In genomic region chr1:21338568-21339401, GRCh38 we compare ENCODE assay signal across 1 cellular context.
TF ChIP-seq lines count a peak whose summit lies in the region.

No MANE protein-coding gene starts in this region.

TF ChIP-seq in HepG2, 621 proteins besides CTCF, POLR2A, EP300 and RAD21 (continued from another document):
- TF ChIP-seq HNRNPL (IDR thresholded peaks at IDR 0.05; ENCODE audit: low read depth, low read length) (0 out of 2 replicates have a peak, but pooled peaks have one; percentile 51), ZZZ3 (CRISPR knock-in tag; IDR thresholded peaks at IDR 0.05; ENCODE audit: borderline replicate concordance) (no peak), ZNF83 (CRISPR knock-in tag; IDR thresholded peaks at IDR 0.05; ENCODE audit: borderline replicate concordance) (no peak), ZNF430 (CRISPR knock-in tag; IDR thresholded peaks at IDR 0.05) (0 out of 2 replicates have a peak, but pooled peaks have one; percentile 76), ZNF331 (CRISPR knock-in tag; IDR thresholded peaks at IDR 0.05) (peak; percentile 76), GRHL1 (CRISPR knock-in tag; conservative IDR thresholded peaks at IDR 0.05) (no peak), SRSF1 (optimal IDR thresholded peaks at IDR 0.05; ENCODE audit: low read depth, low read length) (peak; percentile 57), ZNF282 (IDR thresholded peaks at IDR 0.05; ENCODE audit: partially characterized antibody) (no peak), SPEN (CRISPR knock-in tag; IDR thresholded peaks at IDR 0.05; ENCODE audit: low read depth) (peak; percentile 56; the same call in 1 of the 2 replicates), ZSCAN29 (CRISPR knock-in tag; conservative IDR thresholded peaks at IDR 0.05) (0 out of 2 replicates have a peak, but pooled peaks have one; percentile 51), KDM4B (CRISPR knock-in tag; IDR thresholded peaks at IDR 0.05) (peak; percentile 70; the same call in 1 of the 2 replicates), MYPOP (CRISPR knock-in tag; IDR thresholded peaks at IDR 0.05) (peak; percentile 67), DR1 (CRISPR knock-in tag; IDR thresholded peaks at IDR 0.05) (no peak), IKZF1 (IDR thresholded peaks at IDR 0.05) (no peak), IRF9 (CRISPR knock-in tag; IDR thresholded peaks at IDR 0.05; ENCODE audit: borderline replicate concordance) (peak; percentile 38; the same call in 1 of the 2 replicates), SMAD3 (CRISPR knock-in tag; IDR thresholded peaks at IDR 0.05) (peak; percentile 68; the same call in 1 of the 2 replicates), ZNF18 (CRISPR knock-in tag; IDR thresholded peaks at IDR 0.05; ENCODE audit: insufficient replicate concordance) (no peak)
- TF ChIP-seq, protein P1, sequence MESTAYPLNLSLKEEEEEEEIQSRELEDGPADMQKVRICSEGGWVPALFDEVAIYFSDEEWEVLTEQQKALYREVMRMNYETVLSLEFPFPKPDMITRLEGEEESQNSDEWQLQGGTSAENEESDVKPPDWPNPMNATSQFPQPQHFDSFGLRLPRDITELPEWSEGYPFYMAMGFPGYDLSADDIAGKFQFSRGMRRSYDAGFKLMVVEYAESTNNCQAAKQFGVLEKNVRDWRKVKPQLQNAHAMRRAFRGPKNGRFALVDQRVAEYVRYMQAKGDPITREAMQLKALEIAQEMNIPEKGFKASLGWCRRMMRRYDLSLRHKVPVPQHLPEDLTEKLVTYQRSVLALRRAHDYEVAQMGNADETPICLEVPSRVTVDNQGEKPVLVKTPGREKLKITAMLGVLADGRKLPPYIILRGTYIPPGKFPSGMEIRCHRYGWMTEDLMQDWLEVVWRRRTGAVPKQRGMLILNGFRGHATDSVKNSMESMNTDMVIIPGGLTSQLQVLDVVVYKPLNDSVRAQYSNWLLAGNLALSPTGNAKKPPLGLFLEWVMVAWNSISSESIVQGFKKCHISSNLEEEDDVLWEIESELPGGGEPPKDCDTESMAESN (CRISPR knock-in tag; conservative IDR thresholded peaks at IDR 0.05), result 0 out of 2 replicates have a peak, but pooled peaks have one; percentile 52
- TF ChIP-seq, protein P2, sequence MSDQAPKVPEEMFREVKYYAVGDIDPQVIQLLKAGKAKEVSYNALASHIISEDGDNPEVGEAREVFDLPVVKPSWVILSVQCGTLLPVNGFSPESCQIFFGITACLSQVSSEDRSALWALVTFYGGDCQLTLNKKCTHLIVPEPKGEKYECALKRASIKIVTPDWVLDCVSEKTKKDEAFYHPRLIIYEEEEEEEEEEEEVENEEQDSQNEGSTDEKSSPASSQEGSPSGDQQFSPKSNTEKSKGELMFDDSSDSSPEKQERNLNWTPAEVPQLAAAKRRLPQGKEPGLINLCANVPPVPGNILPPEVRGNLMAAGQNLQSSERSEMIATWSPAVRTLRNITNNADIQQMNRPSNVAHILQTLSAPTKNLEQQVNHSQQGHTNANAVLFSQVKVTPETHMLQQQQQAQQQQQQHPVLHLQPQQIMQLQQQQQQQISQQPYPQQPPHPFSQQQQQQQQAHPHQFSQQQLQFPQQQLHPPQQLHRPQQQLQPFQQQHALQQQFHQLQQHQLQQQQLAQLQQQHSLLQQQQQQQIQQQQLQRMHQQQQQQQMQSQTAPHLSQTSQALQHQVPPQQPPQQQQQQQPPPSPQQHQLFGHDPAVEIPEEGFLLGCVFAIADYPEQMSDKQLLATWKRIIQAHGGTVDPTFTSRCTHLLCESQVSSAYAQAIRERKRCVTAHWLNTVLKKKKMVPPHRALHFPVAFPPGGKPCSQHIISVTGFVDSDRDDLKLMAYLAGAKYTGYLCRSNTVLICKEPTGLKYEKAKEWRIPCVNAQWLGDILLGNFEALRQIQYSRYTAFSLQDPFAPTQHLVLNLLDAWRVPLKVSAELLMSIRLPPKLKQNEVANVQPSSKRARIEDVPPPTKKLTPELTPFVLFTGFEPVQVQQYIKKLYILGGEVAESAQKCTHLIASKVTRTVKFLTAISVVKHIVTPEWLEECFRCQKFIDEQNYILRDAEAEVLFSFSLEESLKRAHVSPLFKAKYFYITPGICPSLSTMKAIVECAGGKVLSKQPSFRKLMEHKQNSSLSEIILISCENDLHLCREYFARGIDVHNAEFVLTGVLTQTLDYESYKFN (CRISPR knock-in tag; conservative IDR thresholded peaks at IDR 0.05), result peak; percentile 95
- TF ChIP-seq, protein P3, sequence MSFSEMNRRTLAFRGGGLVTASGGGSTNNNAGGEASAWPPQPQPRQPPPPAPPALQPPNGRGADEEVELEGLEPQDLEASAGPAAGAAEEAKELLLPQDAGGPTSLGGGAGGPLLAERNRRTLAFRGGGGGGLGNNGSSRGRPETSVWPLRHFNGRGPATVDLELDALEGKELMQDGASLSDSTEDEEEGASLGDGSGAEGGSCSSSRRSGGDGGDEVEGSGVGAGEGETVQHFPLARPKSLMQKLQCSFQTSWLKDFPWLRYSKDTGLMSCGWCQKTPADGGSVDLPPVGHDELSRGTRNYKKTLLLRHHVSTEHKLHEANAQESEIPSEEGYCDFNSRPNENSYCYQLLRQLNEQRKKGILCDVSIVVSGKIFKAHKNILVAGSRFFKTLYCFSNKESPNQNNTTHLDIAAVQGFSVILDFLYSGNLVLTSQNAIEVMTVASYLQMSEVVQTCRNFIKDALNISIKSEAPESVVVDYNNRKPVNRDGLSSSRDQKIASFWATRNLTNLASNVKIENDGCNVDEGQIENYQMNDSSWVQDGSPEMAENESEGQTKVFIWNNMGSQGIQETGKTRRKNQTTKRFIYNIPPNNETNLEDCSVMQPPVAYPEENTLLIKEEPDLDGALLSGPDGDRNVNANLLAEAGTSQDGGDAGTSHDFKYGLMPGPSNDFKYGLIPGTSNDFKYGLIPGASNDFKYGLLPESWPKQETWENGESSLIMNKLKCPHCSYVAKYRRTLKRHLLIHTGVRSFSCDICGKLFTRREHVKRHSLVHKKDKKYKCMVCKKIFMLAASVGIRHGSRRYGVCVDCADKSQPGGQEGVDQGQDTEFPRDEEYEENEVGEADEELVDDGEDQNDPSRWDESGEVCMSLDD (CRISPR knock-in tag; IDR thresholded peaks at IDR 0.05; ENCODE audit: borderline replicate concordance), result 0 out of 2 replicates have a peak, but pooled peaks have one; percentile 27
- TF ChIP-seq, protein P4, sequence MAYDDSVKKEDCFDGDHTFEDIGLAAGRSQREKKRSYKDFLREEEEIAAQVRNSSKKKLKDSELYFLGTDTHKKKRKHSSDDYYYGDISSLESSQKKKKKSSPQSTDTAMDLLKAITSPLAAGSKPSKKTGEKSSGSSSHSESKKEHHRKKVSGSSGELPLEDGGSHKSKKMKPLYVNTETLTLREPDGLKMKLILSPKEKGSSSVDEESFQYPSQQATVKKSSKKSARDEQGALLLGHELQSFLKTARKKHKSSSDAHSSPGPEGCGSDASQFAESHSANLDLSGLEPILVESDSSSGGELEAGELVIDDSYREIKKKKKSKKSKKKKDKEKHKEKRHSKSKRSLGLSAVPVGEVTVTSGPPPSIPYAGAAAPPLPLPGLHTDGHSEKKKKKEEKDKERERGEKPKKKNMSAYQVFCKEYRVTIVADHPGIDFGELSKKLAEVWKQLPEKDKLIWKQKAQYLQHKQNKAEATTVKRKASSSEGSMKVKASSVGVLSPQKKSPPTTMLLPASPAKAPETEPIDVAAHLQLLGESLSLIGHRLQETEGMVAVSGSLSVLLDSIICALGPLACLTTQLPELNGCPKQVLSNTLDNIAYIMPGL (CRISPR knock-in tag; IDR thresholded peaks at IDR 0.05; ENCODE audit: borderline replicate concordance in 1 of 2, low read depth in 1 of 2), result peak in 1 of 2 experiments; percentile 77; a peak in 3 of 4 replicates
